In the genomic region with DNA sequence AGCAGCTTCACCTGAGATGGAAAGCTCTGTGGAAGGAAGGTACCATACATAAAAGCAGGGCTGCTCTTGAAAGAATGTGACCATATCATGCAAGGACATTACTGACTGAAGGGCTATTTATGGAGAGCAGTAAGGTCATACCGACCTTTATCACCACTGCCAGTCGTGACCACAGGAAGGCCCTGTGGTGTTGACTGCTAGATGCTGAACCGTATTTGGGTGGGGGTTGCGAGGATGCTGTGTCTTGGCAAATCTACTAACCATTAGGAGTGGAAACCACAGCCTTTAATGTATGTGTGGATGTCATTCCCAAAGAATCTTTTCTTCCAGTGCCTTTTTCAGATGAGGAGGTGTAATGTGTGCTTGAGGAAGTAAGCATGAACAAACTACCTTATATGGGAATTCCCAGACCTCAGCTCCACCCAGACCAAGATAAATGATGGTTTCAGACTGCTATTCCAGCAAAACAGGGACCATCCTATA, we compare ENCODE assay signal across 1 cellular context.
A peak's percentile ranks its signal among the peaks of the same experiment; 100 is the strongest.
TF ChIP-seq lines count a peak whose summit lies in the region.

No MANE protein-coding gene starts in this region.

TF ChIP-seq in GM12878, 131 proteins besides CTCF, POLR2A, EP300 and RAD21 (continued from another document):
- TF ChIP-seq, protein P1, sequence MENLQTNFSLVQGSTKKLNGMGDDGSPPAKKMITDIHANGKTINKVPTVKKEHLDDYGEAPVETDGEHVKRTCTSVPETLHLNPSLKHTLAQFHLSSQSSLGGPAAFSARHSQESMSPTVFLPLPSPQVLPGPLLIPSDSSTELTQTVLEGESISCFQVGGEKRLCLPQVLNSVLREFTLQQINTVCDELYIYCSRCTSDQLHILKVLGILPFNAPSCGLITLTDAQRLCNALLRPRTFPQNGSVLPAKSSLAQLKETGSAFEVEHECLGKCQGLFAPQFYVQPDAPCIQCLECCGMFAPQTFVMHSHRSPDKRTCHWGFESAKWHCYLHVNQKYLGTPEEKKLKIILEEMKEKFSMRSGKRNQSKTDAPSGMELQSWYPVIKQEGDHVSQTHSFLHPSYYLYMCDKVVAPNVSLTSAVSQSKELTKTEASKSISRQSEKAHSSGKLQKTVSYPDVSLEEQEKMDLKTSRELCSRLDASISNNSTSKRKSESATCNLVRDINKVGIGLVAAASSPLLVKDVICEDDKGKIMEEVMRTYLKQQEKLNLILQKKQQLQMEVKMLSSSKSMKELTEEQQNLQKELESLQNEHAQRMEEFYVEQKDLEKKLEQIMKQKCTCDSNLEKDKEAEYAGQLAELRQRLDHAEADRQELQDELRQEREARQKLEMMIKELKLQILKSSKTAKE (IDR thresholded peaks at IDR 0.05; ENCODE audit: low read depth, poor library complexity, severe bottlenecking) = no peak
- TF ChIP-seq EED (IDR thresholded peaks at IDR 0.05; ENCODE audit: low read depth) = peak; percentile 76
- TF ChIP-seq NR2C2 (IDR thresholded peaks at IDR 0.05; ENCODE audit: borderline replicate concordance, control insufficient read depth, insufficient read length, low read depth) = no peak
- TF ChIP-seq HCFC1 (IDR thresholded peaks at IDR 0.05; ENCODE audit: low read length) = no peak
- TF ChIP-seq RCOR1 (conservative IDR thresholded peaks at IDR 0.05; ENCODE audit: low read depth, low read length) = no peak
- TF ChIP-seq CREM (IDR thresholded peaks at IDR 0.05; ENCODE audit: low read depth) = peak; percentile 66; the same call in 1 of the 2 replicates
- peak; percentile 80 for TF ChIP-seq BCL11A (IDR thresholded peaks at IDR 0.05; ENCODE audit: low read depth, low read length)
- no peak for TF ChIP-seq JUNB (IDR thresholded peaks at IDR 0.05)
- TF ChIP-seq, protein P2, sequence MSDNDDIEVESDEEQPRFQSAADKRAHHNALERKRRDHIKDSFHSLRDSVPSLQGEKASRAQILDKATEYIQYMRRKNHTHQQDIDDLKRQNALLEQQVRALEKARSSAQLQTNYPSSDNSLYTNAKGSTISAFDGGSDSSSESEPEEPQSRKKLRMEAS (IDR thresholded peaks at IDR 0.05; ENCODE audit: low read depth, low read length) = no peak
- TF ChIP-seq, protein P3, sequence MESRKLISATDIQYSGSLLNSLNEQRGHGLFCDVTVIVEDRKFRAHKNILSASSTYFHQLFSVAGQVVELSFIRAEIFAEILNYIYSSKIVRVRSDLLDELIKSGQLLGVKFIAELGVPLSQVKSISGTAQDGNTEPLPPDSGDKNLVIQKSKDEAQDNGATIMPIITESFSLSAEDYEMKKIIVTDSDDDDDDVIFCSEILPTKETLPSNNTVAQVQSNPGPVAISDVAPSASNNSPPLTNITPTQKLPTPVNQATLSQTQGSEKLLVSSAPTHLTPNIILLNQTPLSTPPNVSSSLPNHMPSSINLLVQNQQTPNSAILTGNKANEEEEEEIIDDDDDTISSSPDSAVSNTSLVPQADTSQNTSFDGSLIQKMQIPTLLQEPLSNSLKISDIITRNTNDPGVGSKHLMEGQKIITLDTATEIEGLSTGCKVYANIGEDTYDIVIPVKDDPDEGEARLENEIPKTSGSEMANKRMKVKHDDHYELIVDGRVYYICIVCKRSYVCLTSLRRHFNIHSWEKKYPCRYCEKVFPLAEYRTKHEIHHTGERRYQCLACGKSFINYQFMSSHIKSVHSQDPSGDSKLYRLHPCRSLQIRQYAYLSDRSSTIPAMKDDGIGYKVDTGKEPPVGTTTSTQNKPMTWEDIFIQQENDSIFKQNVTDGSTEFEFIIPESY (IDR thresholded peaks at IDR 0.05) = no peak
- 0 out of 2 replicates have a peak, but pooled peaks have one; percentile 71 for TF ChIP-seq MTA3 (IDR thresholded peaks at IDR 0.05; ENCODE audit: borderline replicate concordance, low read length)
- peak in 1 of 2 experiments; percentile 49; a peak in 1 of 4 replicates for TF ChIP-seq BHLHE40 (IDR thresholded peaks at IDR 0.05; ENCODE audit: borderline replicate concordance in 1 of 2, low read depth in 2 of 2, low read length in 1 of 2)
TF ChIP-seq in GM12878: peak in this region for 28.
